Comparison of ENCODE assay signal across 23 cellular contexts in genomic region chr17:6711081-6711674, GRCh38. TPM values are rescaled to one million over a fixed set of nuclear protein-coding genes. Genes with fewer than 3 reads are reported as not detected.
DNase-seq lines count a peak whose midpoint lies in the region; ATAC-seq, FAIRE-seq and TF ChIP-seq lines count a peak whose summit lies in the region.
"Had no signal": no experiment of that assay in that cellular context is flagged by ENCODE, and none has a peak within 500 bp of the region (broad histone marks: within the 10 kb centered on the region; RNA-seq: fewer than 3 reads in every experiment).

No MANE protein-coding gene starts in this region.

- intact Hi-C loops in posterior cingulate gyrus (cut with DNase I) = no loop called here

- H3K4me1 Mint-ChIP-seq in T-helper 1 cell treated with Interleukin-12 subunit alpha and Interleukin-12 subunit beta and Interleukin-4 antibody, amounts not matched to agents 30 μg/mL and 1 μg/mL, for 36 hours (ENCODE audit: low read depth) = peaks cover 6% of the 10 kb centered on the region
- H3K4me1 Mint-ChIP-seq in brain = peaks cover 13% of the 10 kb centered on the region

- no peak for TF ChIP-seq POLR2A in H54 (IDR thresholded peaks at IDR 0.05; ENCODE audit: low read depth, low read length)

- no peak for TF ChIP-seq CTCF in brain (conservative IDR thresholded peaks at IDR 0.05)

- no peak overlapping the region for H3K4me3 Mint-ChIP-seq in T-helper 1 cell treated with Interleukin-12 subunit alpha and Interleukin-12 subunit beta and Interleukin-4 antibody, amounts not matched to agents 30 μg/mL and 1 μg/mL, for 36 hours
- H3K4me3 Mint-ChIP-seq in brain = peak overlapping the region in 3 of 5 experiments; percentile 14 to 78 (median 30)
- H3K4me3 Mint-ChIP-seq: CD4-positive, alpha-beta T cell; memory B cell had no signal

- DNase-seq in T-helper 1 cell (no peak), left lobe of liver (ENCODE audit: low spot score) (peak; percentile 97), posterior cingulate gyrus (peak in 7 of 10 donors; percentile 22 to 87 (median 46)), H54 (ENCODE audit: insufficient read length, low spot score) (no peak), AG20443 (ENCODE audit: low spot score) (no peak), NCI-H2029 (lab: John Stamatoyannopoulos, UW) (no peak)
- DNase-seq: CD4-positive, alpha-beta T cell; central memory CD4-positive, alpha-beta T cell; DMS79 treated with DMSO at 0.1 percent for 48 hours; effector memory CD8-positive, alpha-beta T cell; foreskin fibroblast; GM23248; NCI-H1092 treated with DMSO at 0.1 percent for 48 hours; occipital lobe; SHP77; stimulated activated CD4-positive, alpha-beta T cell treated with anti-CD3 and anti-CD28 coated beads, Interleukin-4, amount 100 ng/mL, for 24 hours; trophoblast cell had no signal

- peak overlapping the region; percentile 3 for H3K27ac Mint-ChIP-seq in T-helper 1 cell treated with Interleukin-12 subunit alpha and Interleukin-12 subunit beta and Interleukin-4 antibody, amounts not matched to agents 30 μg/mL and 1 μg/mL, for 36 hours
- H3K27ac Mint-ChIP-seq in brain = peak overlapping the region in 2 of 5 experiments; percentile 3 to 58
- H3K27ac Mint-ChIP-seq: activated naive CD4-positive, alpha-beta T cell treated with anti-CD3 and anti-CD28 coated beads, Interleukin-2, amount 50 U/mL, for 72 hours; CD4-positive, alpha-beta T cell; effector memory CD8-positive, alpha-beta T cell; memory B cell had no signal

- no peaks in the 10 kb centered on the region for H3K9me3 Mint-ChIP-seq in T-helper 1 cell treated with Interleukin-12 subunit alpha and Interleukin-12 subunit beta and Interleukin-4 antibody, amounts not matched to agents 30 μg/mL and 1 μg/mL, for 36 hours
- peaks cover 14 to 28% (median 21%) of the 10 kb centered on the region in 5 experiments for H3K9me3 Mint-ChIP-seq in brain
- H3K9me3 Mint-ChIP-seq: CD4-positive, alpha-beta T cell; effector memory CD8-positive, alpha-beta T cell; memory B cell had no signal

- H3K27me3 Mint-ChIP-seq in T-helper 1 cell treated with Interleukin-12 subunit alpha and Interleukin-12 subunit beta and Interleukin-4 antibody, amounts not matched to agents 30 μg/mL and 1 μg/mL, for 36 hours (ENCODE audit: low read depth) = peaks cover 57% of the 10 kb centered on the region
- peaks cover 50% of the 10 kb centered on the region for H3K27me3 Mint-ChIP-seq in brain

- peak; percentile 51 for ATAC-seq in left lobe of liver
- ATAC-seq: activated naive CD4-positive, alpha-beta T cell treated with anti-CD3 and anti-CD28 coated beads, Interleukin-2, amount 50 U/mL, for 72 hours; effector memory CD8-positive, alpha-beta T cell had no signal

- no peak for FAIRE-seq in H54 (lab: Jason Lieb, UNC)

- no peaks in the 10 kb centered on the region for H3K36me3 Mint-ChIP-seq in T-helper 1 cell treated with Interleukin-12 subunit alpha and Interleukin-12 subunit beta and Interleukin-4 antibody, amounts not matched to agents 30 μg/mL and 1 μg/mL, for 36 hours (ENCODE audit: low read depth)
- H3K36me3 Mint-ChIP-seq in brain = no peaks in the 10 kb centered on the region

RNA-seq across cellular contexts. Expression of gene SLC13A5, which starts 2.0 kb away (rescaled TPM):
- 2.7 TPM for polyA plus RNA-seq in brain (ENCODE audit: insufficient read depth, low read depth, low replicate concordance)
- 273 TPM for total RNA-seq in left lobe of liver
- total RNA-seq: activated naive CD4-positive, alpha-beta T cell treated with anti-CD3 and anti-CD28 coated beads, Interleukin-2, amount 50 U/mL, for 72 hours; CD4-positive, alpha-beta T cell; GM23248; occipital lobe; T-helper 2 cell treated with Interferon-gamma antibody and Interleukin-4, amounts not matched to agents 100 ng/mL and 5 ng/mL, for 36 hours had no signal
- polyA plus RNA-seq: GM23248 had no signal

RNA-seq across cellular contexts. Expression of gene XAF1, which starts 44.7 kb away (rescaled TPM):
- 1.8 TPM for polyA plus RNA-seq in brain (ENCODE audit: insufficient read depth, low read depth, low replicate concordance)
- total RNA-seq in left lobe of liver = 27.2 TPM
- total RNA-seq: A172 had no signal

RNA-seq across cellular contexts. Expression of gene C17orf100, which starts 59.6 kb away (rescaled TPM):
- 12.3 TPM for polyA plus RNA-seq in brain (ENCODE audit: insufficient read depth, low read depth, low replicate concordance)
- 1.9 TPM for total RNA-seq in left lobe of liver

RNA-seq across cellular contexts. Expression of gene MED31, which starts 59.8 kb away (rescaled TPM):
- 18.2 TPM for polyA plus RNA-seq in brain (ENCODE audit: insufficient read depth, low read depth, low replicate concordance)
- 6.5 TPM for total RNA-seq in left lobe of liver

Comparison
In these comparisons a context has a peak if more than half of its experiments do, and no peak if none do; other contexts are left out.
1. DNase-seq: peak in left lobe of liver (single experiment) and posterior cingulate gyrus (7 of 10); none in T-helper 1 cell (0 of 5), H54 (single experiment), AG20443 (single experiment) and NCI-H2029 (single experiment).